ENCODE assay signal across 1 cellular context in genomic region chr16:51596247-51596646, GRCh38.
TF ChIP-seq lines count a peak whose summit lies in the region.

No MANE protein-coding gene starts in this region.

TF ChIP-seq in HepG2, 621 proteins besides CTCF, POLR2A, EP300 and RAD21 (continued from another document):
- TF ChIP-seq ZNF687 (CRISPR knock-in tag; IDR thresholded peaks at IDR 0.05) (no peak), ATF5 (CRISPR knock-in tag; IDR thresholded peaks at IDR 0.05; ENCODE audit: low read depth) (no peak)
